In the genomic region with DNA sequence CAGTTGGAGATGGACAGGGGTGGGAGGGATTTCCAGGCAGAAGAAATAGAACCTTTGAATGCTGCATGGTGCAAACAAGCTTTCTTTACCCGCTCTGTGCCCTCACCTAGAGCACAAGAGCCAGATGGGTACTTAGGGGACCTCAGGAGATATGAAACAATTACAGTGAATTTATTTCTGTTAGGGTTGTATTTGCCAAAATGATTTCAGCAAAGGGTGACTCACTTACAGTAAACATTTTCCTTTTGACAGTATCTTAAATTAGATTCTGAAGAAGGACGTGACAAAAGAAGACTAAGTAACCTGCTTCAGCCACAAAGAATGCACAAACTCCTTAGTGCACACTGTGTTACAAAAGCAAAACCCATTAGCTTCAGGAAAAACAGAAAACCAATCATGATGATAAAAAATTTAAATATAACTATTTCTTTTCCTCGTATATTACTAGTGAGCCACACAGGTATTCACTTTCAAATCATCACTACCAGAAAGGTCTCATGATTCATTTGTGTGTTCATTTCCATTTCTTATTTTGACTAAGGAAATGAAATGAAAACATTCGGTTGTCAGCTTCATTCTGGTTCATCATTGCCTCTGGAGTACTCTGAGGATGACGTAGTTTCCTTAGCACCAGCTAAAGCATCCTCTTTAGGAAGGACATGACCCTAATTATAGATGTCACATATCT, we compare ENCODE assay signal across 10 cellular contexts.
A peak's percentile ranks its signal among the peaks of the same experiment; 100 is the strongest.
DNase-seq lines count a peak whose midpoint lies in the region; ATAC-seq, FAIRE-seq and TF ChIP-seq lines count a peak whose summit lies in the region.
"Had no signal": no experiment of that assay in that cellular context is flagged by ENCODE, and none has a peak within 500 bp of the region (broad histone marks: within the 10 kb centered on the region; RNA-seq: fewer than 3 reads in every experiment).

No MANE protein-coding gene starts in this region.

- TF ChIP-seq POLR2A in esophagus muscularis mucosa (IDR thresholded peaks at IDR 0.05; ENCODE audit: low read depth), result no peak

- H3K36me3 ChIP-seq in esophagus muscularis mucosa, result no peaks in the 10 kb centered on the region

- 38% methylated on average over 5 of the region's 5 CpGs for whole genome bisulfite sequencing in esophagus muscularis mucosa

- POLR2A ChIA-PET in activated CD8-positive, alpha-beta T cell treated with anti-CD3 and anti-CD28 coated beads for 36 hours (lab: Charles Lee), result no interaction called here
- POLR2A ChIA-PET in activated CD8-positive, alpha-beta T cell treated with anti-CD3 and anti-CD28 coated beads, Interleukin-2, amount 10 ng/mL, durations not matched to agents 7 days and 5 days (lab: Charles Lee), result no interaction called here
- POLR2A ChIA-PET in HEK293T (lab: Yijun Ruan, JAX), result no interaction called here

- intact Hi-C loops in activated CD8-positive, alpha-beta T cell treated with anti-CD3 and anti-CD28 coated beads for 36 hours (cut with micrococcal nuclease), result no loop called here
- intact Hi-C loops in esophagus muscularis mucosa (cut with DNase I), result no loop called here

- peaks cover 13 to 21% (median 19%) of the 10 kb centered on the region in 4 donors for H3K4me1 ChIP-seq in esophagus muscularis mucosa

- peak overlapping the region; percentile 2 to 65 (median 48) for H3K27ac ChIP-seq in esophagus muscularis mucosa (replicated peaks in 1 of 4)
- H3K27ac ChIP-seq: hepatocyte, RWPE1 had no signal

- H3K27me3 Mint-ChIP-seq in activated CD8-positive, alpha-beta T cell treated with anti-CD3 and anti-CD28 coated beads for 36 hours, result peaks cover 10% of the 10 kb centered on the region
- peaks cover 6% of the 10 kb centered on the region for H3K27me3 Mint-ChIP-seq in activated CD8-positive, alpha-beta T cell treated with anti-CD3 and anti-CD28 coated beads, Interleukin-2, amount 10 ng/mL, durations not matched to agents 7 days and 5 days (ENCODE audit: low read depth)

- DNase-seq in activated CD8-positive, alpha-beta T cell treated with anti-CD3 and anti-CD28 coated beads for 36 hours, result no peak
- DNase-seq in activated CD8-positive, alpha-beta T cell treated with anti-CD3 and anti-CD28 coated beads, Interleukin-2, amount 10 ng/mL, durations not matched to agents 7 days and 5 days, result no peak
- DNase-seq in esophagus muscularis mucosa (ENCODE audit: extremely low spot score) (no peak), ureter (ENCODE audit: low spot score) (no peak), frontal cortex (ENCODE audit: low spot score in 2 of 2) (no peak), HEK293T (ENCODE audit: extremely low spot score) (no peak)

- no peaks in the 10 kb centered on the region for H3K9me3 Mint-ChIP-seq in activated CD8-positive, alpha-beta T cell treated with anti-CD3 and anti-CD28 coated beads for 36 hours
- H3K9me3 Mint-ChIP-seq in activated CD8-positive, alpha-beta T cell treated with anti-CD3 and anti-CD28 coated beads, Interleukin-2, amount 10 ng/mL, durations not matched to agents 7 days and 5 days (ENCODE audit: insufficient read depth), result no peaks in the 10 kb centered on the region

- no peak for TF ChIP-seq EP300 in esophagus muscularis mucosa (IDR thresholded peaks at IDR 0.05)

- TF ChIP-seq CTCF in activated CD8-positive, alpha-beta T cell treated with anti-CD3 and anti-CD28 coated beads for 36 hours (IDR thresholded peaks at IDR 0.05), result no peak
- TF ChIP-seq CTCF in esophagus muscularis mucosa (IDR thresholded peaks at IDR 0.05), result no peak

- H3K4me1 Mint-ChIP-seq in activated CD8-positive, alpha-beta T cell treated with anti-CD3 and anti-CD28 coated beads for 36 hours (ENCODE audit: low read depth), result peaks cover 4% of the 10 kb centered on the region
- H3K4me1 Mint-ChIP-seq in activated CD8-positive, alpha-beta T cell treated with anti-CD3 and anti-CD28 coated beads, Interleukin-2, amount 10 ng/mL, durations not matched to agents 7 days and 5 days (ENCODE audit: low read depth), result no peaks in the 10 kb centered on the region

- H3K36me3 Mint-ChIP-seq in activated CD8-positive, alpha-beta T cell treated with anti-CD3 and anti-CD28 coated beads for 36 hours (ENCODE audit: low read depth), result no peaks in the 10 kb centered on the region
- H3K36me3 Mint-ChIP-seq in activated CD8-positive, alpha-beta T cell treated with anti-CD3 and anti-CD28 coated beads, Interleukin-2, amount 10 ng/mL, durations not matched to agents 7 days and 5 days (ENCODE audit: low read depth), result no peaks in the 10 kb centered on the region

- CTCF ChIA-PET in activated CD8-positive, alpha-beta T cell treated with anti-CD3 and anti-CD28 coated beads for 36 hours (lab: Charles Lee), result no interaction called here
- CTCF ChIA-PET in activated CD8-positive, alpha-beta T cell treated with anti-CD3 and anti-CD28 coated beads, Interleukin-2, amount 10 ng/mL, durations not matched to agents 7 days and 5 days (lab: Charles Lee), result no interaction called here
- CTCF ChIA-PET in HEK293T (lab: Yijun Ruan, JAX), result interaction anchor here (0.5 kb wide), 1 partner anchor 408 kb away, joined by 4 read pairs; no protein-coding TSS in a partner anchor

- H3K9me3 ChIP-seq in esophagus muscularis mucosa, result no peaks in the 10 kb centered on the region

- H3K4me3 ChIP-seq in esophagus muscularis mucosa, result no peak overlapping the region
- H3K4me3 ChIP-seq: hepatocyte had no signal

- peak; percentile 79 for ATAC-seq in activated CD8-positive, alpha-beta T cell treated with anti-CD3 and anti-CD28 coated beads for 36 hours
- ATAC-seq in activated CD8-positive, alpha-beta T cell treated with anti-CD3 and anti-CD28 coated beads, Interleukin-2, amount 10 ng/mL, durations not matched to agents 7 days and 5 days, result no peak
- peak; percentile 73 for ATAC-seq in GM19463 (IDR thresholded peaks at IDR 0.05; ENCODE audit: unreplicated experiment)
- ATAC-seq in HG03095 (IDR thresholded peaks at IDR 0.05; ENCODE audit: unreplicated experiment), result peak; percentile 72

- FAIRE-seq in frontal cortex (lab: Jason Lieb, UNC), result no peak

- no peak overlapping the region for H3K27ac Mint-ChIP-seq in activated CD8-positive, alpha-beta T cell treated with anti-CD3 and anti-CD28 coated beads for 36 hours
- no peak overlapping the region for H3K27ac Mint-ChIP-seq in activated CD8-positive, alpha-beta T cell treated with anti-CD3 and anti-CD28 coated beads, Interleukin-2, amount 10 ng/mL, durations not matched to agents 7 days and 5 days

- H3K27me3 ChIP-seq in esophagus muscularis mucosa, result no peaks in the 10 kb centered on the region
- H3K27me3 ChIP-seq: hepatocyte had no signal

- no peak overlapping the region for H3K4me3 Mint-ChIP-seq in activated CD8-positive, alpha-beta T cell treated with anti-CD3 and anti-CD28 coated beads for 36 hours
- H3K4me3 Mint-ChIP-seq in activated CD8-positive, alpha-beta T cell treated with anti-CD3 and anti-CD28 coated beads, Interleukin-2, amount 10 ng/mL, durations not matched to agents 7 days and 5 days, result no peak overlapping the region

TF ChIP-seq in HEK293T, 16 proteins besides CTCF, POLR2A, EP300 and RAD21:
- TF ChIP-seq LEF1 (IDR thresholded peaks at IDR 0.05; ENCODE audit: borderline replicate concordance), result no peak
- no peak for TF ChIP-seq NFRKB (IDR thresholded peaks at IDR 0.05)
